5 cellular contexts compared by ENCODE assay signal in genomic region chr10:71007516-71007915, GRCh38.
"Had no signal": no experiment of that assay in that cellular context is flagged by ENCODE, and none has a peak within 500 bp of the region (broad histone marks: within the 10 kb centered on the region; RNA-seq: fewer than 3 reads in every experiment).

No MANE protein-coding gene starts in this region.

- H3K9me3 Mint-ChIP-seq: GM23338, H9 had no signal

- H3K4me3 ChIP-seq: GM23338, K562 had no signal

- H3K4me2 ChIP-seq: GM23338 had no signal

- DNase-seq: H9, HCEC 1CT had no signal

- H2AFZ ChIP-seq: GM23338 had no signal

- H3K27ac ChIP-seq: HL-60 had no signal

- H3K27ac Mint-ChIP-seq: GM23338, H9 had no signal

- H3K4me3 Mint-ChIP-seq: GM23338, H9 had no signal
